Comparison of ENCODE assay signal across 1 cellular context in genomic region chr1:40693425-40693824, GRCh38.
TF ChIP-seq lines count a peak whose summit lies in the region.

No MANE protein-coding gene starts in this region.

TF ChIP-seq in GM12878, 131 proteins besides CTCF, POLR2A, EP300 and RAD21:
- no peak for TF ChIP-seq IKZF1 (conservative IDR thresholded peaks at IDR 0.05)
- TF ChIP-seq ZNF687 (IDR thresholded peaks at IDR 0.05), result no peak
- no peak for TF ChIP-seq SUZ12 (IDR thresholded peaks at IDR 0.05; ENCODE audit: unreplicated experiment)
- TF ChIP-seq CEBPZ (IDR thresholded peaks at IDR 0.05; ENCODE audit: low read depth, low read length), result no peak
- no peak for TF ChIP-seq BHLHE40 (IDR thresholded peaks at IDR 0.05; ENCODE audit: borderline replicate concordance in 1 of 2, low read depth in 2 of 2, low read length in 1 of 2)
- TF ChIP-seq EED (IDR thresholded peaks at IDR 0.05; ENCODE audit: low read depth), result no peak
- no peak for TF ChIP-seq RFX5 (IDR thresholded peaks at IDR 0.05; ENCODE audit: low read depth, low read length)
- TF ChIP-seq SREBF2 (IDR thresholded peaks at IDR 0.05; ENCODE audit: low read length), result no peak
- TF ChIP-seq SMC3 (IDR thresholded peaks at IDR 0.05; ENCODE audit: borderline replicate concordance, low read length), result no peak
- no peak for TF ChIP-seq MTA2 (IDR thresholded peaks at IDR 0.05; ENCODE audit: low read depth)
